ENCODE assay signal across 9 cellular contexts in genomic region chr5:55440188-55440646, GRCh38.
DNase-seq lines count a peak whose midpoint lies in the region; ATAC-seq and TF ChIP-seq lines count a peak whose summit lies in the region.
"Had no signal": no experiment of that assay in that cellular context is flagged by ENCODE, and none has a peak within 500 bp of the region (broad histone marks: within the 10 kb centered on the region; RNA-seq: fewer than 3 reads in every experiment).

No MANE protein-coding gene starts in this region.

- no peak for TF ChIP-seq CTCF in omental fat pad (IDR thresholded peaks at IDR 0.05)

- intact Hi-C loops in activated CD4-positive, alpha-beta memory T cell treated with anti-CD3 and anti-CD28 coated beads for 36 hours (cut with micrococcal nuclease) = loop anchor here (1.0 to 5.0 kb wide), 2 partner anchors 19 to 103 kb away; no protein-coding TSS in a partner anchor
- intact Hi-C loops in activated T-helper 2 cell treated with anti-CD3 and anti-CD28 coated beads, Interferon-gamma antibody, Interleukin-2, Interleukin-4, amounts not matched to agents 10 μg/mL and 5 μg/mL and 100 μg/mL, durations not matched to agents 14 hours and 24 hours and 36 hours (cut with micrococcal nuclease) = no loop called here

- H3K4me3 Mint-ChIP-seq in activated CD4-positive, alpha-beta memory T cell treated with anti-CD3 and anti-CD28 coated beads for 36 hours = no peak overlapping the region
- H3K4me3 Mint-ChIP-seq in activated CD4-positive, alpha-beta memory T cell treated with anti-CD3 and anti-CD28 coated beads, Interleukin-2, amount 10 ng/mL, durations not matched to agents 7 days and 5 days = no peak overlapping the region
- H3K4me3 Mint-ChIP-seq in activated T-helper 2 cell treated with anti-CD3 and anti-CD28 coated beads, Interferon-gamma antibody, Interleukin-2, Interleukin-4, amounts not matched to agents 10 μg/mL and 5 μg/mL and 100 μg/mL, durations not matched to agents 14 hours and 24 hours and 36 hours (ENCODE audit: low read depth) = no peak overlapping the region

- POLR2A ChIA-PET in activated CD4-positive, alpha-beta memory T cell treated with anti-CD3 and anti-CD28 coated beads for 36 hours (lab: Charles Lee) = no interaction called here
- POLR2A ChIA-PET in activated CD4-positive, alpha-beta memory T cell treated with anti-CD3 and anti-CD28 coated beads, Interleukin-2, amount 10 ng/mL, durations not matched to agents 7 days and 5 days (lab: Charles Lee) = interaction anchor here (1.1 to 1.2 kb wide), 2 partner anchors 13 to 20 kb away, joined by 3 read pairs; no protein-coding TSS in a partner anchor

- peak overlapping the region; percentile 61 for H3K27ac Mint-ChIP-seq in activated CD4-positive, alpha-beta memory T cell treated with anti-CD3 and anti-CD28 coated beads for 36 hours
- H3K27ac Mint-ChIP-seq in activated CD4-positive, alpha-beta memory T cell treated with anti-CD3 and anti-CD28 coated beads, Interleukin-2, amount 10 ng/mL, durations not matched to agents 7 days and 5 days = no peak overlapping the region
- peak overlapping the region; percentile 42 for H3K27ac Mint-ChIP-seq in activated T-helper 2 cell treated with anti-CD3 and anti-CD28 coated beads, Interferon-gamma antibody, Interleukin-2, Interleukin-4, amounts not matched to agents 10 μg/mL and 5 μg/mL and 100 μg/mL, durations not matched to agents 14 hours and 24 hours and 36 hours

- H3K4me3 ChIP-seq in subcutaneous abdominal adipose tissue (ENCODE audit: low read depth in 1 of 5, low read length in 5 of 5) = no peak overlapping the region

- H3K36me3 Mint-ChIP-seq in activated CD4-positive, alpha-beta memory T cell treated with anti-CD3 and anti-CD28 coated beads for 36 hours = peaks cover 12% of the 10 kb centered on the region
- peaks cover 20% of the 10 kb centered on the region for H3K36me3 Mint-ChIP-seq in activated CD4-positive, alpha-beta memory T cell treated with anti-CD3 and anti-CD28 coated beads, Interleukin-2, amount 10 ng/mL, durations not matched to agents 7 days and 5 days (ENCODE audit: low read depth)
- H3K36me3 Mint-ChIP-seq in activated T-helper 2 cell treated with anti-CD3 and anti-CD28 coated beads, Interferon-gamma antibody, Interleukin-2, Interleukin-4, amounts not matched to agents 10 μg/mL and 5 μg/mL and 100 μg/mL, durations not matched to agents 14 hours and 24 hours and 36 hours (ENCODE audit: low read depth) = peaks cover 66% of the 10 kb centered on the region

- H3K27ac ChIP-seq in subcutaneous abdominal adipose tissue (ENCODE audit: low read depth, low read length) = peak overlapping the region; percentile 99

- H3K4me1 ChIP-seq in subcutaneous abdominal adipose tissue (ENCODE audit: control insufficient read depth in 5 of 5, insufficient read depth in 5 of 5, low read length in 5 of 5) = peaks cover 4 to 35% (median 27%) of the 10 kb centered on the region in 5 donors

- H3K4me1 Mint-ChIP-seq in activated CD4-positive, alpha-beta memory T cell treated with anti-CD3 and anti-CD28 coated beads for 36 hours (ENCODE audit: low read depth) = peaks cover 44% of the 10 kb centered on the region
- peaks cover 25% of the 10 kb centered on the region for H3K4me1 Mint-ChIP-seq in activated CD4-positive, alpha-beta memory T cell treated with anti-CD3 and anti-CD28 coated beads, Interleukin-2, amount 10 ng/mL, durations not matched to agents 7 days and 5 days
- peaks cover 46% of the 10 kb centered on the region for H3K4me1 Mint-ChIP-seq in activated T-helper 2 cell treated with anti-CD3 and anti-CD28 coated beads, Interferon-gamma antibody, Interleukin-2, Interleukin-4, amounts not matched to agents 10 μg/mL and 5 μg/mL and 100 μg/mL, durations not matched to agents 14 hours and 24 hours and 36 hours (ENCODE audit: low read depth)

- H3K9me3 Mint-ChIP-seq in activated CD4-positive, alpha-beta memory T cell treated with anti-CD3 and anti-CD28 coated beads for 36 hours = peaks cover 12% of the 10 kb centered on the region
- H3K9me3 Mint-ChIP-seq in activated CD4-positive, alpha-beta memory T cell treated with anti-CD3 and anti-CD28 coated beads, Interleukin-2, amount 10 ng/mL, durations not matched to agents 7 days and 5 days = peaks cover 2% of the 10 kb centered on the region
- H3K9me3 Mint-ChIP-seq in activated T-helper 2 cell treated with anti-CD3 and anti-CD28 coated beads, Interferon-gamma antibody, Interleukin-2, Interleukin-4, amounts not matched to agents 10 μg/mL and 5 μg/mL and 100 μg/mL, durations not matched to agents 14 hours and 24 hours and 36 hours = peaks cover 13% of the 10 kb centered on the region

- peaks cover 11 to 22% (median 13%) of the 10 kb centered on the region in 5 donors for H3K36me3 ChIP-seq in subcutaneous abdominal adipose tissue (ENCODE audit: control insufficient read depth in 5 of 5, insufficient read depth in 5 of 5, low read length in 5 of 5)

- no peaks in the 10 kb centered on the region for H3K27me3 ChIP-seq in subcutaneous abdominal adipose tissue (ENCODE audit: control insufficient read depth in 5 of 5, insufficient read depth in 4 of 5, low read length in 5 of 5)

- H3K27me3 Mint-ChIP-seq in activated CD4-positive, alpha-beta memory T cell treated with anti-CD3 and anti-CD28 coated beads for 36 hours = no peaks in the 10 kb centered on the region
- H3K27me3 Mint-ChIP-seq in activated CD4-positive, alpha-beta memory T cell treated with anti-CD3 and anti-CD28 coated beads, Interleukin-2, amount 10 ng/mL, durations not matched to agents 7 days and 5 days = no peaks in the 10 kb centered on the region
- no peaks in the 10 kb centered on the region for H3K27me3 Mint-ChIP-seq in activated T-helper 2 cell treated with anti-CD3 and anti-CD28 coated beads, Interferon-gamma antibody, Interleukin-2, Interleukin-4, amounts not matched to agents 10 μg/mL and 5 μg/mL and 100 μg/mL, durations not matched to agents 14 hours and 24 hours and 36 hours (ENCODE audit: low read depth)

- H3K9me3 ChIP-seq in subcutaneous abdominal adipose tissue (ENCODE audit: control insufficient read depth in 5 of 5, low read length in 5 of 5) = no peaks in the 10 kb centered on the region

- peak overlapping the region in 1 of 5 donors; percentile 31 for H3K9ac ChIP-seq in subcutaneous abdominal adipose tissue (ENCODE audit: low read length in 5 of 5)

- DNase-seq in activated CD4-positive, alpha-beta memory T cell treated with anti-CD3 and anti-CD28 coated beads for 36 hours = peak; percentile 43
- no peak for DNase-seq in activated CD4-positive, alpha-beta memory T cell treated with anti-CD3 and anti-CD28 coated beads, Interleukin-2, amount 10 ng/mL, durations not matched to agents 7 days and 5 days
- no peak for DNase-seq in activated T-helper 2 cell treated with anti-CD3 and anti-CD28 coated beads, Interferon-gamma antibody, Interleukin-2, Interleukin-4, amounts not matched to agents 10 μg/mL and 5 μg/mL and 100 μg/mL, durations not matched to agents 14 hours and 24 hours and 36 hours (ENCODE audit: low spot score)
- DNase-seq in hepatic stellate cell (ENCODE audit: low spot score) (peak; percentile 16), NCI-H1417 (lab: John Stamatoyannopoulos, UW) (no peak), omental fat pad (ENCODE audit: low spot score) (no peak)
- DNase-seq: NCI-H2081 had no signal

- ATAC-seq in omental fat pad (ENCODE audit: low FRiP score) (no peak), HG02571 (IDR thresholded peaks at IDR 0.05; ENCODE audit: unreplicated experiment) (no peak)

- CTCF ChIA-PET in activated CD4-positive, alpha-beta memory T cell treated with anti-CD3 and anti-CD28 coated beads for 36 hours (lab: Charles Lee) = interaction anchor here (0.7 to 1.6 kb wide), 4 partner anchors 17 to 502 kb away, joined by 3 to 4 read pairs (median 3); no protein-coding TSS in a partner anchor
- CTCF ChIA-PET in activated CD4-positive, alpha-beta memory T cell treated with anti-CD3 and anti-CD28 coated beads, Interleukin-2, amount 10 ng/mL, durations not matched to agents 7 days and 5 days (lab: Charles Lee) = interaction anchor here (0.6 kb wide), 1 partner anchor 304 kb away, joined by 3 read pairs; no protein-coding TSS in a partner anchor

Comparison
In these comparisons a context has a peak if more than half of its experiments do, and no peak if none do; other contexts are left out.
1. DNase-seq: peak in activated CD4-positive, alpha-beta memory T cell treated with anti-CD3 and anti-CD28 coated beads for 36 hours (single experiment) and hepatic stellate cell (single experiment); none in activated CD4-positive, alpha-beta memory T cell treated with anti-CD3 and anti-CD28 coated beads, Interleukin-2, amount 10 ng/mL, durations not matched to agents 7 days and 5 days (single experiment), activated T-helper 2 cell treated with anti-CD3 and anti-CD28 coated beads, Interferon-gamma antibody, Interleukin-2, Interleukin-4, amounts not matched to agents 10 μg/mL and 5 μg/mL and 100 μg/mL, durations not matched to agents 14 hours and 24 hours and 36 hours (single experiment), NCI-H1417 (0 of 3) and omental fat pad (single experiment).